14 cellular contexts compared by ENCODE assay signal in the genomic region with DNA sequence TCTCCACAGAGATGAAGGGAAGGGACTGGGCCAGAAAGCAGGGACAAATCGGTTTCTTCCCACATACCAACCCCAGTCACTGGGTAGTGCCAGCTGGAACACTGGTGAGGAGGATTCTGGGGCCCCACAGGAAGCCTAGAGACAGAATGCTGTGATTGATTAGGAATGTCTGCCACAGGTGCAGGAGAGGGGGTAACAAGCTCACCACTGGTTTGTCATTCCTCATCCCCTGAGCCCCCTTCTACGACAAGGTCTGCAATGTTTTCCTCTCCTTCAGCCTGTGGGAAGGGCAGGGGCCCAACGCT.
A peak's percentile ranks its signal among the peaks of the same experiment; 100 is the strongest.
DNase-seq lines count a peak whose midpoint lies in the region; ATAC-seq and TF ChIP-seq lines count a peak whose summit lies in the region.
"Had no signal": no experiment of that assay in that cellular context is flagged by ENCODE, and none has a peak within 500 bp of the region (broad histone marks: within the 10 kb centered on the region; RNA-seq: fewer than 3 reads in every experiment).

No MANE protein-coding gene starts in this region.

- H3K27me3 Mint-ChIP-seq in activated T-helper 2 cell treated with anti-CD3 and anti-CD28 coated beads, Interferon-gamma antibody, Interleukin-2, Interleukin-4, amounts not matched to agents 10 μg/mL and 5 μg/mL and 100 μg/mL, durations not matched to agents 14 hours and 24 hours and 36 hours (ENCODE audit: low read depth), result no peaks in the 10 kb centered on the region

- intact Hi-C loops in activated T-helper 2 cell treated with anti-CD3 and anti-CD28 coated beads, Interferon-gamma antibody, Interleukin-2, Interleukin-4, amounts not matched to agents 10 μg/mL and 5 μg/mL and 100 μg/mL, durations not matched to agents 14 hours and 24 hours and 36 hours (cut with micrococcal nuclease), result no loop called here
- intact Hi-C loops in lower lobe of right lung (cut with DNase I) (no loop called here), upper lobe of right lung (cut with DNase I) (no loop called here), A673 (cut with micrococcal nuclease; ENCODE audit: unreplicated experiment) (no loop called here)

- peaks cover 32% of the 10 kb centered on the region for H3K36me3 ChIP-seq in lower lobe of right lung
- H3K36me3 ChIP-seq in upper lobe of right lung, result no peaks in the 10 kb centered on the region
- peaks cover 93% of the 10 kb centered on the region for H3K36me3 ChIP-seq in A673 (ENCODE audit: insufficient read depth, low read length, poor library complexity, severe bottlenecking)

- H3K27me3 ChIP-seq in lower lobe of right lung (ENCODE audit: low read depth) (no peaks in the 10 kb centered on the region), upper lobe of right lung (no peaks in the 10 kb centered on the region), A673 (replicated peaks; ENCODE audit: insufficient read depth, low read depth, low read length, poor library complexity) (no peaks in the 10 kb centered on the region)
- H3K27me3 ChIP-seq: tibial artery had no signal

- H3K9me3 Mint-ChIP-seq in activated naive CD4-positive, alpha-beta T cell treated with anti-CD3 and anti-CD28 coated beads, Interleukin-2, amount 50 U/mL, for 72 hours, result no peaks in the 10 kb centered on the region
- no peaks in the 10 kb centered on the region for H3K9me3 Mint-ChIP-seq in activated T-helper 2 cell treated with anti-CD3 and anti-CD28 coated beads, Interferon-gamma antibody, Interleukin-2, Interleukin-4, amounts not matched to agents 10 μg/mL and 5 μg/mL and 100 μg/mL, durations not matched to agents 14 hours and 24 hours and 36 hours
- H3K9me3 Mint-ChIP-seq: HFFc6 had no signal

- H3K4me1 ChIP-seq in lower lobe of right lung, result peaks cover 58% of the 10 kb centered on the region
- peaks cover 22% of the 10 kb centered on the region for H3K4me1 ChIP-seq in upper lobe of right lung
- no peaks in the 10 kb centered on the region for H3K4me1 ChIP-seq in A673 (ENCODE audit: insufficient read depth, low read length, poor library complexity, severe bottlenecking)

- peaks cover 52% of the 10 kb centered on the region for H3K4me1 Mint-ChIP-seq in activated T-helper 2 cell treated with anti-CD3 and anti-CD28 coated beads, Interferon-gamma antibody, Interleukin-2, Interleukin-4, amounts not matched to agents 10 μg/mL and 5 μg/mL and 100 μg/mL, durations not matched to agents 14 hours and 24 hours and 36 hours (ENCODE audit: low read depth)

- H3K9me3 ChIP-seq in lower lobe of right lung, result no peaks in the 10 kb centered on the region
- no peaks in the 10 kb centered on the region for H3K9me3 ChIP-seq in upper lobe of right lung
- no peaks in the 10 kb centered on the region for H3K9me3 ChIP-seq in A673 (ENCODE audit: low read depth, low read length, poor library complexity, severe bottlenecking)
- H3K9me3 ChIP-seq: SK-N-SH, tibial artery had no signal

- ATAC-seq in activated naive CD4-positive, alpha-beta T cell treated with anti-CD3 and anti-CD28 coated beads, Interleukin-2, amount 50 U/mL, for 72 hours, result no peak
- no peak for ATAC-seq in lower lobe of right lung
- no peak for ATAC-seq in upper lobe of right lung
- ATAC-seq in GM18502 (IDR thresholded peaks at IDR 0.05; ENCODE audit: poor library complexity, unreplicated experiment), result no peak

- CTCF ChIA-PET in A673 (lab: Charles Lee), result interaction anchor here (0.6 kb wide), 1 partner anchor 125 kb away, joined by 3 read pairs; no protein-coding TSS in a partner anchor

- TF ChIP-seq CTCF in lower lobe of right lung (IDR thresholded peaks at IDR 0.05) (no peak), upper lobe of right lung (IDR thresholded peaks at IDR 0.05) (no peak), A673 (conservative IDR thresholded peaks at IDR 0.05; ENCODE audit: low read depth, low read length) (no peak)

- POLR2A ChIA-PET in A673 (lab: Charles Lee; ENCODE audit: low non-redundant PET), result no interaction called here

- no peak overlapping the region for H3K4me3 Mint-ChIP-seq in activated T-helper 2 cell treated with anti-CD3 and anti-CD28 coated beads, Interferon-gamma antibody, Interleukin-2, Interleukin-4, amounts not matched to agents 10 μg/mL and 5 μg/mL and 100 μg/mL, durations not matched to agents 14 hours and 24 hours and 36 hours (ENCODE audit: low read depth)
- H3K4me3 Mint-ChIP-seq: HFFc6 had no signal

- no TSS peak for BruUV-seq in A673 (replicated peaks; lab: Mats Ljungman, UMichigan)

- H3K4me3 ChIP-seq in lower lobe of right lung (no peak overlapping the region), upper lobe of right lung (no peak overlapping the region), A673 (ENCODE audit: low read depth, low read length, poor library complexity, severe bottlenecking) (no peak overlapping the region)
- H3K4me3 ChIP-seq: tibial artery had no signal

- peaks cover 0 to 15% of the 10 kb centered on the region in 2 donors for H3K36me3 Mint-ChIP-seq in activated naive CD4-positive, alpha-beta T cell treated with anti-CD3 and anti-CD28 coated beads, Interleukin-2, amount 50 U/mL, for 72 hours
- H3K36me3 Mint-ChIP-seq in activated T-helper 2 cell treated with anti-CD3 and anti-CD28 coated beads, Interferon-gamma antibody, Interleukin-2, Interleukin-4, amounts not matched to agents 10 μg/mL and 5 μg/mL and 100 μg/mL, durations not matched to agents 14 hours and 24 hours and 36 hours (ENCODE audit: low read depth), result peaks cover 44% of the 10 kb centered on the region

- DNase-seq in activated naive CD4-positive, alpha-beta T cell treated with anti-CD3 and anti-CD28 coated beads, Interleukin-2, amount 50 U/mL, for 72 hours (ENCODE audit: low spot score in 2 of 2), result no peak
- DNase-seq in activated naive CD4-positive, alpha-beta T cell (lab: John Stamatoyannopoulos, UW), result no peak
- DNase-seq in activated T-helper 2 cell treated with anti-CD3 and anti-CD28 coated beads, Interferon-gamma antibody, Interleukin-2, Interleukin-4, amounts not matched to agents 10 μg/mL and 5 μg/mL and 100 μg/mL, durations not matched to agents 14 hours and 24 hours and 36 hours (ENCODE audit: low spot score), result no peak
- DNase-seq in lower lobe of right lung (no peak), upper lobe of right lung (no peak), glomerular visceral epithelial cell (ENCODE audit: extremely low spot score) (no peak), A673 (ENCODE audit: low spot score) (no peak)
- DNase-seq: activated CD4-positive, CD25-positive, alpha-beta regulatory T cell; HFFc6; left ventricle myocardium superior; NCI-H2171; SK-N-SH; tibial artery had no signal

- peak overlapping the region; percentile 94 to 97 for H3K27ac Mint-ChIP-seq in activated naive CD4-positive, alpha-beta T cell treated with anti-CD3 and anti-CD28 coated beads, Interleukin-2, amount 50 U/mL, for 72 hours
- peak overlapping the region; percentile 89 for H3K27ac Mint-ChIP-seq in activated T-helper 2 cell treated with anti-CD3 and anti-CD28 coated beads, Interferon-gamma antibody, Interleukin-2, Interleukin-4, amounts not matched to agents 10 μg/mL and 5 μg/mL and 100 μg/mL, durations not matched to agents 14 hours and 24 hours and 36 hours
- H3K27ac Mint-ChIP-seq: HFFc6 had no signal

- H3K27ac ChIP-seq in lower lobe of right lung (peak overlapping the region; percentile 68), upper lobe of right lung (peak overlapping the region; percentile 30), A673 (ENCODE audit: low read depth, low read length, poor library complexity, severe bottlenecking) (no peak overlapping the region)
